ENCODE assay signal across 15 cellular contexts in the genomic region with DNA sequence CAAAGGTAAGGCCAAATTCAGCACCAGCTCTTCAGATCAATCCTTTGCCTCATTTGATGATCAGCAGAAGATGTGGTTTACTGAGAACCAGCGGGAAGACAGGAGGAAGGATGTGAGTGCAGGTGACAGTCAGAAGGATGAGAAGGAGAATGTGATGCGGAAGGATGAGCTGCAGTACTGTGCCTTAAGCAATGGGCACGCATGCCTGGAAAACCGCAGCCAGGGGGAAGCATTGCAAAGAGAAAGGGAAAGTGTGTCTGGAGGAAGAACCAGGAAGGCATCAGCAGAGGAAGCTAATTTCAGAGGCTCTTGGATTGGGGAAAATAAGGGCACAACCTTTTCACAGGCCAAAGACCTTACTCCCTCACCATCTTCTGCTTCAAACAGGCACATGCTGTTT. TPM values are rescaled to one million over a fixed set of nuclear protein-coding genes. Genes with fewer than 3 reads are reported as not detected.
DNase-seq lines count a peak whose midpoint lies in the region; ATAC-seq and TF ChIP-seq lines count a peak whose summit lies in the region.
"Had no signal": no experiment of that assay in that cellular context is flagged by ENCODE, and none has a peak within 500 bp of the region (broad histone marks: within the 10 kb centered on the region; RNA-seq: fewer than 3 reads in every experiment).

No MANE protein-coding gene starts in this region.

- no peaks in the 10 kb centered on the region for H3K27me3 Mint-ChIP-seq in stimulated activated naive CD8-positive, alpha-beta T cell treated with anti-CD3 and anti-CD28 coated beads, Interleukin-15, amount 100 ng/mL, for 72 hours

- no peaks in the 10 kb centered on the region for H3K36me3 ChIP-seq in HEK293 (ENCODE audit: control insufficient read depth in 2 of 2, insufficient read depth in 1 of 2, low read length in 2 of 2)

- H3K27ac ChIP-seq in HEK293 (ENCODE audit: extremely low read depth, low read depth, low read length): no peak overlapping the region
- H3K27ac ChIP-seq: testis had no signal

- in situ Hi-C loops in SK-MEL-5 (cut with HindIII; ENCODE audit: low pct_unique_long_range_greater_than_20kb, low sequenced_read_pairs): no loop called here

- H3K4me1 Mint-ChIP-seq in stimulated activated naive CD8-positive, alpha-beta T cell treated with anti-CD3 and anti-CD28 coated beads, Interleukin-15, amount 100 ng/mL, for 72 hours: no peaks in the 10 kb centered on the region
- H3K4me1 Mint-ChIP-seq: activated CD4-positive, alpha-beta memory T cell treated with anti-CD3 and anti-CD28 coated beads, Interleukin-2, amount 10 ng/mL, durations not matched to agents 7 days and 5 days had no signal

- DNase-seq in DMS114 treated with DMSO at 0.1 percent for 48 hours (lab: John Stamatoyannopoulos, UW; ENCODE audit: unreplicated experiment) (peak; percentile 14), SK-MEL-5 (ENCODE audit: low read depth, low spot score) (peak; percentile 1), iPS-NIHi7 (ENCODE audit: extremely low spot score) (peak; percentile 67), OCI-M2 (lab: John Stamatoyannopoulos, UW; ENCODE audit: unreplicated experiment) (no peak), NCI-H1048 (lab: John Stamatoyannopoulos, UW) (no peak)
- no peak for DNase-seq in stimulated activated naive CD8-positive, alpha-beta T cell treated with anti-CD3 and anti-CD28 coated beads, Interleukin-15, amount 100 ng/mL, for 72 hours
- DNase-seq: activated CD4-positive, alpha-beta memory T cell treated with anti-CD3 and anti-CD28 coated beads, Interleukin-2, amount 10 ng/mL, durations not matched to agents 7 days and 5 days; cerebellar nuclear complex; NCI-H1694; testis had no signal

- no peak overlapping the region for H3K4me3 ChIP-seq in HEK293 (ENCODE audit: low read depth, low read length)
- H3K4me3 ChIP-seq: GM12878, testis had no signal

- POLR2A ChIA-PET in HEK293 (lab: Yijun Ruan, JAX): no interaction called here

- no peak overlapping the region for H3K4me3 Mint-ChIP-seq in stimulated activated naive CD8-positive, alpha-beta T cell treated with anti-CD3 and anti-CD28 coated beads, Interleukin-15, amount 100 ng/mL, for 72 hours
- H3K4me3 Mint-ChIP-seq: activated CD4-positive, alpha-beta memory T cell treated with anti-CD3 and anti-CD28 coated beads, Interleukin-2, amount 10 ng/mL, durations not matched to agents 7 days and 5 days; T-helper 2 cell treated with Interferon-gamma antibody and Interleukin-4, amounts not matched to agents 5 μg/mL and 100 μg/mL, for 36 hours had no signal

- H3K9me3 ChIP-seq in HEK293 (ENCODE audit: control insufficient read depth, insufficient read depth, low read depth, low read length): no peaks in the 10 kb centered on the region
- H3K9me3 ChIP-seq: Caco-2, testis had no signal

- no peaks in the 10 kb centered on the region for H3K4me1 ChIP-seq in HEK293 (ENCODE audit: control insufficient read depth, insufficient read depth, low read length)
- H3K4me1 ChIP-seq: Caco-2, testis had no signal

- CTCF ChIA-PET in HEK293 (lab: Yijun Ruan, JAX): interaction anchor here (0.7 to 2.2 kb wide), 3 partner anchors 83 to 302 kb away, joined by 3 to 5 read pairs (median 3); no protein-coding TSS in a partner anchor

- H3K9me3 Mint-ChIP-seq in stimulated activated naive CD8-positive, alpha-beta T cell treated with anti-CD3 and anti-CD28 coated beads, Interleukin-15, amount 100 ng/mL, for 72 hours: no peaks in the 10 kb centered on the region
- H3K9me3 Mint-ChIP-seq: activated CD4-positive, alpha-beta memory T cell treated with anti-CD3 and anti-CD28 coated beads, Interleukin-2, amount 10 ng/mL, durations not matched to agents 7 days and 5 days; T-helper 2 cell treated with Interferon-gamma antibody and Interleukin-4, amounts not matched to agents 5 μg/mL and 100 μg/mL, for 36 hours had no signal

- no peak overlapping the region for H3K27ac Mint-ChIP-seq in stimulated activated naive CD8-positive, alpha-beta T cell treated with anti-CD3 and anti-CD28 coated beads, Interleukin-15, amount 100 ng/mL, for 72 hours
- H3K27ac Mint-ChIP-seq: activated CD4-positive, alpha-beta memory T cell treated with anti-CD3 and anti-CD28 coated beads, Interleukin-2, amount 10 ng/mL, durations not matched to agents 7 days and 5 days; T-helper 2 cell treated with Interferon-gamma antibody and Interleukin-4, amounts not matched to agents 5 μg/mL and 100 μg/mL, for 36 hours had no signal

- no peak for ATAC-seq in HG03565 (IDR thresholded peaks at IDR 0.05; ENCODE audit: unreplicated experiment)
- ATAC-seq in stimulated activated naive CD8-positive, alpha-beta T cell treated with anti-CD3 and anti-CD28 coated beads, Interleukin-15, amount 100 ng/mL, for 72 hours: no peak
- ATAC-seq: GM12878 had no signal

- TF ChIP-seq CTCF in HEK293 (tag by site-specific recombination; IDR thresholded peaks at IDR 0.05): peak; percentile 47; the same call in 1 of the 2 replicates

TF ChIP-seq in HEK293, 187 proteins besides CTCF, POLR2A, EP300 and RAD21:
- TF ChIP-seq ZNF654 (tag by site-specific recombination; IDR thresholded peaks at IDR 0.05; ENCODE audit: low read depth): peak; percentile 27; the same call in 1 of the 2 replicates
- TF ChIP-seq ZNF626 (tag by site-specific recombination; IDR thresholded peaks at IDR 0.05): no peak

RNA-seq across cellular contexts. Expression of a gene that starts 25.7 kb away (rescaled TPM):
- not detected in 2 replicates for total RNA-seq in SK-MEL-5 (2014; rRNA removed; shearing (Covaris generic))
- polyA plus RNA-seq in SK-MEL-5 (2015; cell fraction: cytosol; rRNA removed): not detected in 2 replicates
- polyA plus RNA-seq in SK-MEL-5 (2015; cell fraction: nucleus; rRNA removed): not detected in 2 replicates
- total RNA-seq: activated CD4-positive, alpha-beta memory T cell treated with anti-CD3 and anti-CD28 coated beads, Interleukin-2, amount 10 ng/mL, durations not matched to agents 7 days and 5 days; Caco-2; GM12878 had no signal
- polyA plus RNA-seq: GM12878 had no signal

Comparison
In these comparisons a context has a peak if more than half of its experiments do, and no peak if none do; other contexts are left out.
1. DNase-seq: peak in DMS114 treated with DMSO at 0.1 percent for 48 hours (single experiment), SK-MEL-5 (single experiment) and iPS-NIHi7 (single experiment); none in stimulated activated naive CD8-positive, alpha-beta T cell treated with anti-CD3 and anti-CD28 coated beads, Interleukin-15, amount 100 ng/mL, for 72 hours (0 of 2), OCI-M2 (single experiment) and NCI-H1048 (single experiment).